23 cellular contexts compared by ENCODE assay signal in the genomic region with DNA sequence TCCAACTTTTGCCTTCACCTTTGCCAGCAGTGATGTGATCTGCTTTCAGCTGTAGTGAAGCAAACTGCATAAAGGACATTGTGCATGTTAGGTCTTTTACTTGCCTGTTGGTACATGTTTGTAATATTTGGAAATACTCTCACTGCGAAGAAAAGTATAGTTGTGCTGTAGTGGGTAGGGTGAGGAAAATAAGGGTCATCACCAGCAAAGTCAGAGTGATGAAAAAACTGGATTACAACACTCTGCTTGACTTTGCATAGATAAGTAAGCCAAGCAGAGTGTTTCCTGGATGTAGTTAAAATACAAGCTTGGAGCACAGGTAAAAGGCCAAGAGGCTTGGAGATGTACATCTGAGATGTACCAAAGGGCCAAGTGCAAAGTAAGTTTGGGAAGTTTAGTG. TPM values are rescaled to one million over a fixed set of nuclear protein-coding genes. Genes with fewer than 3 reads are reported as not detected.
DNase-seq lines count a peak whose midpoint lies in the region; ATAC-seq, FAIRE-seq and TF ChIP-seq lines count a peak whose summit lies in the region.
"Had no signal": no experiment of that assay in that cellular context is flagged by ENCODE, and none has a peak within 500 bp of the region (broad histone marks: within the 10 kb centered on the region; RNA-seq: fewer than 3 reads in every experiment).

No MANE protein-coding gene starts in this region.

- TF ChIP-seq CTCF in WERI-Rb-1 (IDR thresholded peaks at IDR 0.05; ENCODE audit: low read depth, low read length) (no peak), keratinocyte (optimal IDR thresholded peaks at IDR 0.05 in 1 of 3, IDR thresholded peaks at IDR 0.05 in 1 of 3, conservative IDR thresholded peaks at IDR 0.05 in 1 of 3; ENCODE audit: extremely low read depth in 1 of 3, insufficient read depth in 2 of 3, low read length in 3 of 3) (no peak), upper lobe of right lung (IDR thresholded peaks at IDR 0.05) (no peak)

- H3K4me1 Mint-ChIP-seq in activated naive CD8-positive, alpha-beta T cell (ENCODE audit: low read depth): peaks cover 91% of the 10 kb centered on the region
- H3K4me1 Mint-ChIP-seq in activated naive CD8-positive, alpha-beta T cell treated with anti-CD3 and anti-CD28 coated beads for 36 hours: peaks cover 79% of the 10 kb centered on the region

- peaks cover 4% of the 10 kb centered on the region for H3K36me3 Mint-ChIP-seq in activated naive CD8-positive, alpha-beta T cell
- peaks cover 20% of the 10 kb centered on the region for H3K36me3 Mint-ChIP-seq in activated naive CD8-positive, alpha-beta T cell treated with anti-CD3 and anti-CD28 coated beads for 36 hours
- H3K36me3 Mint-ChIP-seq: naive B cell had no signal

- dilution Hi-C loops in keratinocyte (cut with MboI; ENCODE audit: extremely low pct_ligation_motif_present, low sequenced_read_pairs): loop anchor here (10.0 kb wide), 1 partner anchor 117 kb away; no protein-coding TSS in a partner anchor

- peak; percentile 44 for ATAC-seq in upper lobe of right lung
- ATAC-seq: pancreas; PC-3; stimulated activated naive CD8-positive, alpha-beta T cell treated with anti-CD3 and anti-CD28 coated beads, Interleukin-15, Interleukin-2, amounts not matched to agents 100 U/mL and 50 U/mL, for 24 hours; T-cell had no signal

- H3K4me3 ChIP-seq in WERI-Rb-1 (ENCODE audit: low read depth, low read length): no peak overlapping the region
- no peak overlapping the region for H3K4me3 ChIP-seq in keratinocyte (ENCODE audit: control insufficient read depth in 2 of 3, extremely low read depth in 1 of 3, insufficient read depth in 2 of 3, low read depth in 1 of 3, low read length in 3 of 3)
- H3K4me3 ChIP-seq in upper lobe of right lung: no peak overlapping the region
- H3K4me3 ChIP-seq: cardiac muscle cell, pancreas had no signal

- peaks cover 77% of the 10 kb centered on the region for H3K79me2 ChIP-seq in keratinocyte (ENCODE audit: control insufficient read depth, insufficient read depth, low read length)

- H3K4me3 Mint-ChIP-seq in activated naive CD8-positive, alpha-beta T cell: peak overlapping the region; percentile 1
- no peak overlapping the region for H3K4me3 Mint-ChIP-seq in activated naive CD8-positive, alpha-beta T cell treated with anti-CD3 and anti-CD28 coated beads for 36 hours
- H3K4me3 Mint-ChIP-seq: activated CD4-positive, alpha-beta T cell treated with anti-CD3 and anti-CD28 coated beads, Interleukin-2, amount 10 ng/mL, durations not matched to agents 24 days and 14 days; dendritic cell treated with granulocyte-macrophage colony-stimulating factor and Interleukin-4, amounts not matched to agents 40 ng/mL and 50 ng/mL, for 4 days; type B pancreatic cell had no signal

- H3K9me3 ChIP-seq in WERI-Rb-1 (ENCODE audit: severe bottlenecking): no peaks in the 10 kb centered on the region
- H3K9me3 ChIP-seq in keratinocyte (ENCODE audit: control insufficient read depth, low read depth, low read length): no peaks in the 10 kb centered on the region
- H3K9me3 ChIP-seq in upper lobe of right lung: no peaks in the 10 kb centered on the region
- H3K9me3 ChIP-seq: pancreas had no signal

- H3K36me3 ChIP-seq in WERI-Rb-1 (peaks cover 3% of the 10 kb centered on the region), keratinocyte (ENCODE audit: control insufficient read depth in 2 of 2, extremely low read depth in 1 of 2, insufficient read depth in 2 of 2, low read length in 2 of 2) (peaks cover 2 to 4% of the 10 kb centered on the region in 2 experiments), upper lobe of right lung (no peaks in the 10 kb centered on the region)
- H3K36me3 ChIP-seq: cardiac muscle cell, pancreas had no signal

- no peaks in the 10 kb centered on the region for H3K9me3 Mint-ChIP-seq in activated naive CD8-positive, alpha-beta T cell (ENCODE audit: low read depth)
- peaks cover 5% of the 10 kb centered on the region for H3K9me3 Mint-ChIP-seq in activated naive CD8-positive, alpha-beta T cell treated with anti-CD3 and anti-CD28 coated beads for 36 hours
- H3K9me3 Mint-ChIP-seq: dendritic cell treated with granulocyte-macrophage colony-stimulating factor and Interleukin-4, amounts not matched to agents 40 ng/mL and 50 ng/mL, for 4 days; naive B cell; T-cell; type B pancreatic cell had no signal

- H3K27me3 Mint-ChIP-seq in activated naive CD8-positive, alpha-beta T cell: no peaks in the 10 kb centered on the region
- H3K27me3 Mint-ChIP-seq in activated naive CD8-positive, alpha-beta T cell treated with anti-CD3 and anti-CD28 coated beads for 36 hours: no peaks in the 10 kb centered on the region
- H3K27me3 Mint-ChIP-seq: activated CD4-positive, alpha-beta T cell treated with anti-CD3 and anti-CD28 coated beads, Interleukin-2, amount 10 ng/mL, durations not matched to agents 24 days and 14 days; dendritic cell treated with granulocyte-macrophage colony-stimulating factor and Interleukin-4, amounts not matched to agents 40 ng/mL and 50 ng/mL, for 4 days; naive B cell; T-cell; type B pancreatic cell had no signal

- H3K27ac ChIP-seq in WERI-Rb-1: peak overlapping the region; percentile 36
- H3K27ac ChIP-seq in keratinocyte (ENCODE audit: control insufficient read depth, insufficient read depth, low read length): no peak overlapping the region
- no peak overlapping the region for H3K27ac ChIP-seq in upper lobe of right lung
- H3K27ac ChIP-seq: cardiac muscle cell, pancreas had no signal

- H3K4me1 ChIP-seq in keratinocyte (ENCODE audit: control insufficient read depth, extremely low read depth, insufficient read depth, low read length): peaks cover 46% of the 10 kb centered on the region
- H3K4me1 ChIP-seq in upper lobe of right lung: peaks cover 41% of the 10 kb centered on the region

- no peak overlapping the region for H3K9ac ChIP-seq in keratinocyte (ENCODE audit: control insufficient read depth, extremely low read depth, insufficient read depth, low read length)

- H3K27me3 ChIP-seq in WERI-Rb-1 (ENCODE audit: insufficient read depth, low read depth, severe bottlenecking): no peaks in the 10 kb centered on the region
- H3K27me3 ChIP-seq in keratinocyte (ENCODE audit: control insufficient read depth, extremely low read depth, insufficient read depth, low read length): no peaks in the 10 kb centered on the region
- H3K27me3 ChIP-seq in upper lobe of right lung: no peaks in the 10 kb centered on the region
- H3K27me3 ChIP-seq: cardiac muscle cell, pancreas had no signal

- FAIRE-seq in keratinocyte (lab: Jason Lieb, UNC): peak; percentile 83
- FAIRE-seq: pancreas had no signal

- H4K20me1 ChIP-seq in keratinocyte (ENCODE audit: control insufficient read depth, extremely low read depth, insufficient read depth, low read length): no peaks in the 10 kb centered on the region

- H3K27ac Mint-ChIP-seq in activated naive CD8-positive, alpha-beta T cell: peak overlapping the region; percentile 36
- no peak overlapping the region for H3K27ac Mint-ChIP-seq in activated naive CD8-positive, alpha-beta T cell treated with anti-CD3 and anti-CD28 coated beads for 36 hours
- H3K27ac Mint-ChIP-seq: activated CD4-positive, alpha-beta T cell treated with anti-CD3 and anti-CD28 coated beads, Interleukin-2, amount 10 ng/mL, durations not matched to agents 24 days and 14 days; dendritic cell treated with granulocyte-macrophage colony-stimulating factor and Interleukin-4, amounts not matched to agents 40 ng/mL and 50 ng/mL, for 4 days; type B pancreatic cell had no signal

- H3K4me2 ChIP-seq in keratinocyte (ENCODE audit: control insufficient read depth, extremely low read depth, insufficient read depth, low read depth, low read length): peak overlapping the region; percentile 37

- H2AFZ ChIP-seq in keratinocyte (ENCODE audit: control insufficient read depth, low read length): no peak overlapping the region

- no peaks in the 10 kb centered on the region for H3K9me1 ChIP-seq in keratinocyte (ENCODE audit: control insufficient read depth, extremely low read depth, insufficient read depth, low read length)

- no peak for DNase-seq in activated naive CD8-positive, alpha-beta T cell treated with anti-CD3 and anti-CD28 coated beads for 36 hours
- DNase-seq in WERI-Rb-1: no peak
- no peak for DNase-seq in keratinocyte (ENCODE audit: low read depth, low spot score)
- no peak for DNase-seq in upper lobe of right lung
- DNase-seq in GM19240 (ENCODE audit: insufficient read length, low spot score): no peak
- DNase-seq in NCI-H2227 treated with DMSO at 0.1 percent for 48 hours (lab: John Stamatoyannopoulos, UW): no peak
- DNase-seq in NCI-H510A (lab: John Stamatoyannopoulos, UW): no peak
- DNase-seq: activated CD4-positive, alpha-beta T cell treated with anti-CD3 and anti-CD28 coated beads, Interleukin-2, amount 10 ng/mL, durations not matched to agents 24 days and 14 days; activated CD8-positive, alpha-beta memory T cell treated with anti-CD3 and anti-CD28 coated beads, Interleukin-2, amount 50 U/mL, for 48 hours; mesenchymal stem cell; naive B cell; NCI-H1436; NCI-H2171; pancreas; PC-3; SIG-M5; stimulated activated CD4-positive, alpha-beta T cell treated with anti-CD3 and anti-CD28 coated beads, Interleukin-1b, Interleukin-23, amount 100 ng/mL, for 48 hours; stimulated activated naive CD8-positive, alpha-beta T cell treated with anti-CD3 and anti-CD28 coated beads, Interleukin-15, Interleukin-2, amounts not matched to agents 100 U/mL and 50 U/mL, for 24 hours; T-cell had no signal

- intact Hi-C loops in upper lobe of right lung (cut with DNase I): no loop called here

RNA-seq across cellular contexts. Expression of gene TGFBR1, which starts 16.7 kb away (rescaled TPM):
- 10 to 100 TPM; 30.4 to 32.1 TPM for total RNA-seq in activated naive CD8-positive, alpha-beta T cell treated with anti-CD3 and anti-CD28 coated beads for 36 hours
- polyA plus RNA-seq in keratinocyte: 41.6 to 55.0 TPM (median 49.7 TPM) in 3 replicates
- 21.0 TPM for polyA plus RNA-seq in keratinocyte (2011; ENCODE audit: low read depth)
- 20.7 and 45.7 TPM in 2 replicates for polyA plus RNA-seq in keratinocyte (2011; cell fraction: cytosol; rRNA removed)
- polyA plus RNA-seq in keratinocyte (2011; cell fraction: nucleus; rRNA removed): 57.9 and 67.1 TPM in 2 replicates
- polyA plus RNA-seq in keratinocyte (2012; ENCODE audit: low replicate concordance): 18.8 and 28.4 TPM in 2 replicates
- 135 to 193 TPM (median 184 TPM) in 3 replicates for polyA minus RNA-seq in keratinocyte
- 57.6 TPM for polyA minus RNA-seq in keratinocyte (2011; cell fraction: cytosol; rRNA and poly(A)+ RNA removed)
- polyA minus RNA-seq in keratinocyte (2011; cell fraction: nucleus; rRNA and poly(A)+ RNA removed): 74.4 and 239 TPM in 2 replicates
- total RNA-seq in upper lobe of right lung: 72.0 TPM
